Comparison of ENCODE assay signal across 12 cellular contexts in the genomic region with DNA sequence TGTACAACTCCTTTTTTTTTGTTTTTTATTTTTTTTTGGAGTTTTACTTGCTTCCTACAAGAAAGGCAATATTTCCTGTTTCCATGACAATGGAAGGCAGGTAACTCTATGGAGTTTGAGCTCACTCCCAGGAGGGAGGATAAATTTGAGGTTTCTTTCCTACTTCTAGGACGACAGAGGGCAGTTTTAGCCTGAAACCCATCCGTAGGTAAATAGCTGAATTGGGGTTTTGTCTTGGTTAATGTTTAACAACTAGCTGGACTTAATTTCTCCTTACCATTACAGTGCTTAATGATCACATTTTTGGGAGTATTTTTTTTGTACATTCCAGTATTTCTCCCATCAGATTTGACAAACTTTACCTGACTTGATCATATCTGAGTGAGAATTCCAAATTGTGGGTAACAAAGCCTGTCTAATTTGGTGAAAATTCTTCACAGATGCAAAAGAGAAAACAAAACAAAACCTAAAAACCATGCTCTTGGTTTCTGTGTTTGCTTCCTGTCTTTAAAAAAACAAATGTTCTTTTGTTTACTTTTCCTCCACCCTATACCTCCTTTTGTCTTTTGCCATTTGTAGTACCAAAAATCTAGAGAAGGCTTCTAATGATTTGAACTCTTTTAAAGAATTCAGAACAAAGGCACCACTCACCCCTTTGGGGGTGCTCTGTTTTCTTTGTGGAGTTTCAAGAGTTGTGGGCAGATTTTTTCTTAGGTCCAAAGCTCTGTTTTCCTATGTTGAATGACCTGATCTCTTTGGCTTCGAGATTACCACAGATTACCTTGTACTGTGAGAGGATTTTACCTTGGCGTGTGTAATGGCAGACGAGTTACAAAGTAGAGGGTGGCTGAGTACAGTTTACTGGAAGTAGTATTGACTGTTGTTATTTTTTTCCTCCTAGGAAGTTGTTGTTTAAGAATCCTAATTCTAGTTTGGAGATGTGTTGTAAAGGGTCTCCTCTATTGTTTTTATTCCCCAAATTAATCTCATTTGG. TPM values are rescaled to one million over a fixed set of nuclear protein-coding genes. Genes with fewer than 3 reads are reported as not detected.
A peak's percentile ranks its signal among the peaks of the same experiment; 100 is the strongest.
DNase-seq lines count a peak whose midpoint lies in the region; ATAC-seq lines count a peak whose summit lies in the region.
"Not testable (repeated sequence)": the region's sequence is repeated elsewhere in the genome, so short reads cannot be mapped to it uniquely, and the experiment has no call there.
"Had no signal": no experiment of that assay in that cellular context is flagged by ENCODE, and none has a peak within 500 bp of the region (broad histone marks: within the 10 kb centered on the region; RNA-seq: fewer than 3 reads in every experiment).

No MANE protein-coding gene starts in this region.

- not testable (repeated sequence) for H3K27me3 Mint-ChIP-seq in activated CD8-positive, alpha-beta memory T cell treated with anti-CD3 and anti-CD28 coated beads, Interleukin-2, amount 10 ng/mL, durations not matched to agents 7 days and 5 days

- H3K9me3 Mint-ChIP-seq in activated CD8-positive, alpha-beta memory T cell treated with anti-CD3 and anti-CD28 coated beads, Interleukin-2, amount 10 ng/mL, durations not matched to agents 7 days and 5 days (ENCODE audit: low read depth), result not testable (repeated sequence)

- CTCF ChIA-PET in activated CD8-positive, alpha-beta memory T cell treated with anti-CD3 and anti-CD28 coated beads, Interleukin-2, amount 10 ng/mL, durations not matched to agents 7 days and 5 days (lab: Charles Lee), result not testable (repeated sequence)

- H3K36me3 Mint-ChIP-seq in activated CD8-positive, alpha-beta memory T cell treated with anti-CD3 and anti-CD28 coated beads, Interleukin-2, amount 10 ng/mL, durations not matched to agents 7 days and 5 days, result not testable (repeated sequence)

- peak overlapping the region; percentile 69 for H3K27ac Mint-ChIP-seq in activated CD8-positive, alpha-beta memory T cell treated with anti-CD3 and anti-CD28 coated beads, Interleukin-2, amount 10 ng/mL, durations not matched to agents 7 days and 5 days

- ATAC-seq in GM18520 (IDR thresholded peaks at IDR 0.05; ENCODE audit: unreplicated experiment), result peak; percentile 36
- ATAC-seq in GM19351 (IDR thresholded peaks at IDR 0.05; ENCODE audit: unreplicated experiment), result peak; percentile 43
- peak; percentile 74 for ATAC-seq in GM21723 (IDR thresholded peaks at IDR 0.05; ENCODE audit: unreplicated experiment)
- ATAC-seq in HG02870 (IDR thresholded peaks at IDR 0.05; ENCODE audit: unreplicated experiment), result peak; percentile 49
- ATAC-seq in HG03103 (IDR thresholded peaks at IDR 0.05; ENCODE audit: low read depth, unreplicated experiment), result peak; percentile 57
- ATAC-seq in HG03469 (IDR thresholded peaks at IDR 0.05; ENCODE audit: unreplicated experiment), result peak; percentile 35
- ATAC-seq in activated CD8-positive, alpha-beta memory T cell treated with anti-CD3 and anti-CD28 coated beads, Interleukin-2, amount 10 ng/mL, durations not matched to agents 7 days and 5 days, result peak; percentile 23

- not testable (repeated sequence) for H3K4me3 Mint-ChIP-seq in activated CD8-positive, alpha-beta memory T cell treated with anti-CD3 and anti-CD28 coated beads, Interleukin-2, amount 10 ng/mL, durations not matched to agents 7 days and 5 days

- H3K4me1 Mint-ChIP-seq in activated CD8-positive, alpha-beta memory T cell treated with anti-CD3 and anti-CD28 coated beads, Interleukin-2, amount 10 ng/mL, durations not matched to agents 7 days and 5 days, result peaks cover 12% of the 10 kb centered on the region

- DNase-seq in activated CD8-positive, alpha-beta memory T cell treated with anti-CD3 and anti-CD28 coated beads, Interleukin-2, amount 10 ng/mL, durations not matched to agents 7 days and 5 days, result not testable (repeated sequence)

RNA-seq across cellular contexts. Expression of a gene that starts 23.0 kb away (rescaled TPM):
- not detected for total RNA-seq in activated CD8-positive, alpha-beta memory T cell treated with anti-CD3 and anti-CD28 coated beads, Interleukin-2, amount 10 ng/mL, durations not matched to agents 7 days and 5 days
- total RNA-seq: cardiac muscle cell; CD4-positive, CD25-positive, alpha-beta regulatory T cell; GM23248; smooth muscle cell; thyroid gland had no signal

Comparison
In these comparisons a context has a peak if more than half of its experiments do, and no peak if none do; other contexts are left out.
1. ATAC-seq: peak in every context shown above with its lines; median percentile 74 in GM21723; 57 in HG03103; 49 in HG02870; 43 in GM19351; 36 in GM18520; 35 in HG03469; 23 in activated CD8-positive, alpha-beta memory T cell treated with anti-CD3 and anti-CD28 coated beads, Interleukin-2, amount 10 ng/mL, durations not matched to agents 7 days and 5 days.